In genomic region chr17:74230896-74231295, GRCh38 we compare ENCODE assay signal across 21 cellular contexts.
DNase-seq lines count a peak whose midpoint lies in the region; ATAC-seq and TF ChIP-seq lines count a peak whose summit lies in the region.
"Had no signal": no experiment of that assay in that cellular context is flagged by ENCODE, and none has a peak within 500 bp of the region (broad histone marks: within the 10 kb centered on the region; RNA-seq: fewer than 3 reads in every experiment).

No MANE protein-coding gene starts in this region.

- H3K27me3 ChIP-seq in RWPE2 (ENCODE audit: insufficient read depth, poor library complexity, severe bottlenecking): no peaks in the 10 kb centered on the region
- H3K27me3 ChIP-seq: BE2C; BLaER1 treated with 17β-estradiol and CSF1 and Interleukin-3, amounts not matched to agents 10 nM and 100 nM had no signal

- no peak overlapping the region for H3K4me3 ChIP-seq in RWPE2 (ENCODE audit: severe bottlenecking)
- H3K4me3 ChIP-seq: A549; BLaER1 treated with 17β-estradiol and CSF1 and Interleukin-3, amounts not matched to agents 10 nM and 100 nM; HAP-1 had no signal

- no peaks in the 10 kb centered on the region for H3K36me3 ChIP-seq in RWPE2 (ENCODE audit: low read depth)
- H3K36me3 ChIP-seq: HAP-1 had no signal

- no peaks in the 10 kb centered on the region for H3K9me3 ChIP-seq in RWPE2 (ENCODE audit: severe bottlenecking)
- H3K9me3 ChIP-seq: A549; BE2C; BLaER1 treated with 17β-estradiol and CSF1 and Interleukin-3, amounts not matched to agents 10 nM and 100 nM; HAP-1 had no signal

- no peaks in the 10 kb centered on the region for H3K4me1 ChIP-seq in RWPE2 (ENCODE audit: insufficient read depth, poor library complexity, severe bottlenecking)
- H3K4me1 ChIP-seq: BE2C, HAP-1 had no signal

- TF ChIP-seq CTCF in RWPE2 (IDR thresholded peaks at IDR 0.05; ENCODE audit: poor library complexity, severe bottlenecking): no peak
- TF ChIP-seq CTCF in GM10266 (IDR thresholded peaks at IDR 0.05; ENCODE audit: control insufficient read depth, insufficient read depth, low read depth, missing control alignments): no peak

- H3K27ac ChIP-seq in RWPE2 (ENCODE audit: poor library complexity, severe bottlenecking): no peak overlapping the region
- peak overlapping the region; percentile 33 for H3K27ac ChIP-seq in cingulate gyrus (ENCODE audit: low read depth, low read length)
- H3K27ac ChIP-seq in substantia nigra (ENCODE audit: low read depth, low read length, poor library complexity, severe bottlenecking): peak overlapping the region; percentile 99
- H3K27ac ChIP-seq: A549; BLaER1 treated with 17β-estradiol and CSF1 and Interleukin-3, amounts not matched to agents 10 nM and 100 nM had no signal

- no peak for ATAC-seq in RWPE2 (ENCODE audit: low read depth)
- ATAC-seq in HG02884 (IDR thresholded peaks at IDR 0.05; ENCODE audit: unreplicated experiment): no peak
- ATAC-seq: A549 had no signal

- DNase-seq in RWPE2 (ENCODE audit: low spot score) (peak; percentile 40), substantia nigra (lab: John Stamatoyannopoulos, UW) (no peak), GM10266 (ENCODE audit: extremely low spot score) (no peak), NCI-H446 (lab: John Stamatoyannopoulos, UW) (no peak)
- DNase-seq: 8988T; ACHN; AML-193; BE2C; CD4-positive, alpha-beta T cell; CD8-positive, alpha-beta memory T cell; DMS 273 treated with DMSO at 0.1 percent for 48 hours; DMS79; EL; GDM1; GOT3; HFFc6 had no signal
